Comparison of ENCODE assay signal across 13 cellular contexts in the genomic region with DNA sequence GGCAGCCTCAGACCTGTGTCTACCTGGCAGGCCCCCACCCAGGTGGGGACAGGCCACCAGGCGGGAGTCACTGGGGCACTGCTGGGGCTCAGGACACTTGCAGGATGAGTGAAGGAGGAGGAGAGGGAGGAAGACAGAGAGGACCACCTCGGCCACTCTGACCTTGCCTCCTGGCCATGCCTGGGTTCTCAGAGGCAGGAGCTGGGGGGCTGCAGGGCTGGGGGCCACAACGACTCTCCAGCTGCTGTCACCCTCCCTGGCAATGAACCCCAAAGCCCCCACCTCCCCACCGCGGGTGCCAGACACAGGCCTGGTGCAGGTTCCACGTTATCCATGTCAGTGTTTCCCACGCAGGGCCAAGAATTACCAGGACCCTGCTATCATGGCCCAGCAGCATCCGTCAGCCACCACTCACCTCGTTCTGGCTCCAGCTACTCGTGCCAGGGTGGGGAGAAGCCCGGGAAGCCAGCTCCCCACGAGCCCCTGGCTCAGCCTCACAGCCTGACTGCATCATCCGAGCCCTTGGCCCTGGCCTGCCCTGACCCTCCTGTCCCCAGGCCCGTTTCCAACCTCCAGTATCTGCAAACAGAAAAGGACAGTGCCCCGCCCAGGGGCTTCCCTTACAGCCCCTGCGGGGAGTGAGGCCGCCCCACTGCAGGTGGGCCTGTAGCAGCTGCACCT.
DNase-seq lines count a peak whose midpoint lies in the region; ATAC-seq and TF ChIP-seq lines count a peak whose summit lies in the region.
"Had no signal": no experiment of that assay in that cellular context is flagged by ENCODE, and none has a peak within 500 bp of the region (broad histone marks: within the 10 kb centered on the region; RNA-seq: fewer than 3 reads in every experiment).

No MANE protein-coding gene starts in this region.

- H3K4me2 ChIP-seq in osteoblast (ENCODE audit: insufficient read depth, low read length) (no peak overlapping the region), OCI-LY7 (ENCODE audit: low read length) (no peak overlapping the region)

- WGBS in adrenal gland, 4 donors, result 72 to 86% (median 80%) methylated on average over 2 to 17 of the region's 17 CpGs

- DNase-seq in 8988T (peak; percentile 8), BE2C (peak; percentile 4), adrenal gland (peak in 4 of 7 donors; percentile 12 to 39 (median 18)), osteoblast (ENCODE audit: insufficient read length, low spot score, missing footprints) (peak; percentile 37), OCI-LY7 (ENCODE audit: low spot score) (no peak)
- DNase-seq in stimulated activated CD4-positive, alpha-beta T cell treated with anti-CD3 and anti-CD28 coated beads, Interleukin-12 subunit alpha, Interleukin-12 subunit beta, amount 100 ng/mL, for 4 hours, result no peak
- DNase-seq: activated gamma-delta T cell, C1 segment of cervical spinal cord, KBM-7, NCI-H1105, SIG-M5 had no signal

- H3K4me1 ChIP-seq in BE2C (no peaks in the 10 kb centered on the region), adrenal gland (replicated peaks in 1 of 2) (peaks cover 0 to 5% of the 10 kb centered on the region in 2 donors), osteoblast (ENCODE audit: insufficient read depth, low read length) (no peaks in the 10 kb centered on the region), OCI-LY7 (ENCODE audit: insufficient read depth, low read length, poor library complexity, severe bottlenecking) (peaks cover 20% of the 10 kb centered on the region)

- H3K4me3 ChIP-seq in BE2C (ENCODE audit: low read depth, low read length) (no peak overlapping the region), adrenal gland (no peak overlapping the region), osteoblast (ENCODE audit: insufficient read depth, low read length) (no peak overlapping the region), OCI-LY7 (ENCODE audit: low read depth, low read length, poor library complexity, severe bottlenecking) (no peak overlapping the region)

- H3K79me2 ChIP-seq in osteoblast (ENCODE audit: insufficient read depth, low read length), result no peaks in the 10 kb centered on the region
- H3K79me2 ChIP-seq in OCI-LY7 (ENCODE audit: insufficient read depth, low read depth, low read length), result no peaks in the 10 kb centered on the region

- intact Hi-C loops in adrenal gland (cut with DNase I), result loop anchor here (10.0 kb wide), 2 partner anchors 160 to 270 kb away; no protein-coding TSS in a partner anchor
- intact Hi-C loops in OCI-LY7 (cut with micrococcal nuclease; ENCODE audit: unreplicated experiment), result no loop called here

- no peaks in the 10 kb centered on the region for H3K36me3 ChIP-seq in BE2C
- H3K36me3 ChIP-seq in adrenal gland (replicated peaks in 1 of 2), result no peaks in the 10 kb centered on the region
- H3K36me3 ChIP-seq in osteoblast (ENCODE audit: insufficient read depth, low read length), result no peaks in the 10 kb centered on the region
- H3K36me3 ChIP-seq in OCI-LY7 (ENCODE audit: insufficient read depth, low read length), result no peaks in the 10 kb centered on the region

- H4K20me1 ChIP-seq in osteoblast (ENCODE audit: insufficient read depth, low read length), result no peaks in the 10 kb centered on the region
- no peaks in the 10 kb centered on the region for H4K20me1 ChIP-seq in OCI-LY7 (ENCODE audit: insufficient read depth, low read length)

- no peak for ATAC-seq in HG03196 (IDR thresholded peaks at IDR 0.05; ENCODE audit: unreplicated experiment)

- no TSS peak for BruUV-seq in OCI-LY7 (replicated peaks; lab: Mats Ljungman, UMichigan)

- no peaks in the 10 kb centered on the region for H3K9me2 ChIP-seq in OCI-LY7 (ENCODE audit: insufficient read depth, low read length)

- CTCF ChIA-PET in OCI-LY7 (lab: Charles Lee; ENCODE audit: unreplicated experiment), result no interaction called here

- no peak for TF ChIP-seq POLR2A in adrenal gland (IDR thresholded peaks at IDR 0.05)

- H3K27ac ChIP-seq in adrenal gland, result no peak overlapping the region
- no peak overlapping the region for H3K27ac ChIP-seq in osteoblast (ENCODE audit: low read depth, low read length)
- H3K27ac ChIP-seq in OCI-LY7 (ENCODE audit: low read depth, low read length, poor library complexity, severe bottlenecking), result no peak overlapping the region
- H3K27ac ChIP-seq: HL-60 had no signal

- H2AFZ ChIP-seq in osteoblast (ENCODE audit: low read length) (no peak overlapping the region), OCI-LY7 (ENCODE audit: low read length) (no peak overlapping the region)

- POLR2A ChIA-PET in OCI-LY7 (lab: Charles Lee), result no interaction called here

- no peak for TF ChIP-seq CTCF in BE2C (IDR thresholded peaks at IDR 0.05; ENCODE audit: low read depth, low read length)
- no peak for TF ChIP-seq CTCF in adrenal gland (IDR thresholded peaks at IDR 0.05)
- TF ChIP-seq CTCF in osteoblast (IDR thresholded peaks at IDR 0.05; ENCODE audit: extremely low read depth, low read depth, low read length), result no peak
- no peak for TF ChIP-seq CTCF in OCI-LY7 (conservative IDR thresholded peaks at IDR 0.05; ENCODE audit: low read length)

- H3K9me3 ChIP-seq in BE2C (no peaks in the 10 kb centered on the region), adrenal gland (replicated peaks in 1 of 3) (peaks cover 0 to 10% (median 0%) of the 10 kb centered on the region in 3 donors), osteoblast (ENCODE audit: low read depth, low read length) (no peaks in the 10 kb centered on the region), OCI-LY7 (ENCODE audit: low read length) (peaks cover 11% of the 10 kb centered on the region; the same call in 1 of the 2 replicates)

- no peaks in the 10 kb centered on the region for H3K27me3 ChIP-seq in BE2C
- no peaks in the 10 kb centered on the region for H3K27me3 ChIP-seq in adrenal gland
- H3K27me3 ChIP-seq in osteoblast (ENCODE audit: insufficient read depth, low read length), result no peaks in the 10 kb centered on the region

Comparison
In these comparisons a context has a peak if more than half of its experiments do, and no peak if none do; other contexts are left out.
1. DNase-seq: peak in 8988T (single experiment), BE2C (single experiment), adrenal gland (4 of 7) and osteoblast (single experiment); none in OCI-LY7 (single experiment) and stimulated activated CD4-positive, alpha-beta T cell treated with anti-CD3 and anti-CD28 coated beads, Interleukin-12 subunit alpha, Interleukin-12 subunit beta, amount 100 ng/mL, for 4 hours (single experiment).